In the genomic region with DNA sequence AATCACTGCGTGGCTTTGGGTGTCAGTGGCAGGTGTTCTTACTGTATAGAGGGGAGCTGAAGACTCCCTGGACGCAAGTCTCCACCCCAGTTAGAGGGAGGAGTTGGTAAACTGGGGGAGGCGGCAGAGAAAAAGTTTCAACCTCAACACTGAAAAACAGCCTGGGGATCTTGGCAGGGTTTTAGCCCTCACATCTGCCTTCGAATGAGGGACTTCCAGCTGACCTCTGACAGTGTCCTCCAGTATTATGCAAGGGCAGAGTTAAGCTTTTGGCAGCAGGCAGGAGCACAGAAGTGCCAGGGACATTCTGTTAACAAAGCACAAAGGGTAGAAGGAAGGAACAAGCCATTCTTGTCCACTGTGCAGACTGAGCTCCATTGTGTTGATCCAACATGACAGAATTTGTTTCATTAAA, we compare ENCODE assay signal across 8 cellular contexts. TPM values are rescaled to one million over a fixed set of nuclear protein-coding genes. Genes with fewer than 3 reads are reported as not detected.
DNase-seq lines count a peak whose midpoint lies in the region; ATAC-seq, FAIRE-seq and TF ChIP-seq lines count a peak whose summit lies in the region.

No MANE protein-coding gene starts in this region.

- DNase-seq in astrocyte of the hippocampus (ENCODE audit: low read depth, low spot score) (peak; percentile 15), kidney (no peak), small intestine (peak; percentile 45), NCI-H1436 (lab: John Stamatoyannopoulos, UW) (no peak), DMS153 treated with DMSO at 0.1 percent for 48 hours (lab: John Stamatoyannopoulos, UW; ENCODE audit: unreplicated experiment) (no peak)

- no peak for TF ChIP-seq CTCF in kidney (IDR thresholded peaks at IDR 0.05; ENCODE audit: borderline replicate concordance, extremely low read depth, insufficient read depth)

- H3K27me3 ChIP-seq in small intestine (ENCODE audit: control insufficient read depth in 2 of 2, insufficient read depth in 2 of 2, low read length in 2 of 2) = no peaks in the 10 kb centered on the region

- peak; percentile 42 for ATAC-seq in HG02571 (IDR thresholded peaks at IDR 0.05; ENCODE audit: unreplicated experiment)
- ATAC-seq in HG03432 (IDR thresholded peaks at IDR 0.05; ENCODE audit: unreplicated experiment) = no peak
- ATAC-seq in GM18511 (IDR thresholded peaks at IDR 0.05; ENCODE audit: unreplicated experiment) = no peak

- FAIRE-seq in kidney (lab: Jason Lieb, UNC) (no peak), small intestine (lab: Jason Lieb, UNC) (no peak)

- H3K4me1 ChIP-seq in kidney (ENCODE audit: control insufficient read depth in 1 of 2, insufficient read depth in 1 of 2, low read depth in 1 of 2, low read length in 2 of 2) (peaks cover 13 to 14% of the 10 kb centered on the region in 2 donors), small intestine (ENCODE audit: control insufficient read depth in 2 of 2, insufficient read depth in 1 of 2, low read depth in 1 of 2, low read length in 1 of 2) (peaks cover 2 to 3% of the 10 kb centered on the region in 2 donors)

- H3K27ac ChIP-seq in kidney (ENCODE audit: low read depth in 2 of 2, low read length in 2 of 2) (peak overlapping the region; percentile 16 to 72), small intestine (ENCODE audit: low read depth in 1 of 2, low read length in 1 of 2) (peak overlapping the region in 1 of 2 donors; percentile 67)

- intact Hi-C loops in kidney (cut with DNase I) = loop anchor here (10.0 kb wide), 1 partner anchor 495 kb away; a partner anchor contains a TSS

- H3K36me3 ChIP-seq in kidney (ENCODE audit: control insufficient read depth in 1 of 2, insufficient read depth in 2 of 2, low read length in 2 of 2) (no peaks in the 10 kb centered on the region), small intestine (ENCODE audit: control insufficient read depth in 2 of 2, insufficient read depth in 2 of 2, low read length in 2 of 2) (no peaks in the 10 kb centered on the region)

- H3K9me3 ChIP-seq in kidney (ENCODE audit: control insufficient read depth in 1 of 2, low read length in 2 of 2) (no peaks in the 10 kb centered on the region), small intestine (ENCODE audit: control insufficient read depth, low read depth) (no peaks in the 10 kb centered on the region)

- 4 to 10% (median 10%) methylated on average over 4 of the region's 4 CpGs for WGBS in small intestine, 3 donors

- H3K9ac ChIP-seq in kidney (ENCODE audit: low read length in 2 of 2) = no peak overlapping the region

- H3K4me3 ChIP-seq in kidney (ENCODE audit: low read length in 2 of 2) (no peak overlapping the region), small intestine (ENCODE audit: low read depth in 1 of 2, low read length in 2 of 2) (no peak overlapping the region)

RNA-seq across cellular contexts. Expression of a gene that starts 41.2 kb away (rescaled TPM):
- 56.0 TPM for total RNA-seq in kidney
- 38.3 TPM for polyA plus RNA-seq in kidney (ENCODE audit: insufficient read depth, low read depth, low replicate concordance)
- polyA plus RNA-seq in small intestine = 10 to 100 TPM; 30.0 to 37.6 (median 31.9) TPM

Comparison
In these comparisons a context has a peak if more than half of its experiments do, and no peak if none do; other contexts are left out.
1. DNase-seq: peak in astrocyte of the hippocampus (single experiment) and small intestine (single experiment); none in kidney (single experiment), NCI-H1436 (single experiment) and DMS153 treated with DMSO at 0.1 percent for 48 hours (single experiment).